22 cellular contexts compared by ENCODE assay signal in genomic region chr5:92556747-92557146, GRCh38.
DNase-seq lines count a peak whose midpoint lies in the region; ATAC-seq, FAIRE-seq and TF ChIP-seq lines count a peak whose summit lies in the region.
"Had no signal": no experiment of that assay in that cellular context is flagged by ENCODE, and none has a peak within 500 bp of the region (broad histone marks: within the 10 kb centered on the region; RNA-seq: fewer than 3 reads in every experiment).

No MANE protein-coding gene starts in this region.

- H3K4me3 Mint-ChIP-seq in activated naive CD8-positive, alpha-beta T cell treated with anti-CD3 and anti-CD28 coated beads for 36 hours: no peak overlapping the region
- H3K4me3 Mint-ChIP-seq: CD14-positive monocyte; CD4-positive, alpha-beta memory T cell; CD4-positive, CD25-positive, alpha-beta regulatory T cell; CD8-positive, alpha-beta memory T cell had no signal

- H3K27me3 ChIP-seq in HCT116 (ENCODE audit: insufficient read depth, low read length) (no peaks in the 10 kb centered on the region), IMR-90 (ENCODE audit: control insufficient read depth, insufficient read depth, low read length) (no peaks in the 10 kb centered on the region), Panc1 (ENCODE audit: control insufficient read depth, insufficient read depth, low read length) (no peaks in the 10 kb centered on the region)
- H3K27me3 ChIP-seq: BE2C, BLaER1 had no signal

- H3K9me3 ChIP-seq in HCT116 (ENCODE audit: control insufficient read depth in 1 of 2, insufficient read depth in 1 of 2, low read depth in 1 of 2, low read length in 2 of 2) (no peaks in the 10 kb centered on the region), IMR-90 (ENCODE audit: control insufficient read depth, insufficient read depth, low read length) (no peaks in the 10 kb centered on the region), Panc1 (ENCODE audit: control insufficient read depth, insufficient read depth, low read depth, low read length) (peaks cover 32% of the 10 kb centered on the region)
- H3K9me3 ChIP-seq: BE2C, BLaER1 had no signal

- H2BK120ac ChIP-seq in IMR-90 (ENCODE audit: low read depth, low read length): no peak overlapping the region

- no peaks in the 10 kb centered on the region for H3K36me3 Mint-ChIP-seq in activated naive CD8-positive, alpha-beta T cell treated with anti-CD3 and anti-CD28 coated beads for 36 hours
- H3K36me3 Mint-ChIP-seq: CD14-positive monocyte; CD4-positive, alpha-beta memory T cell; CD4-positive, CD25-positive, alpha-beta regulatory T cell; CD8-positive, alpha-beta memory T cell had no signal

- in situ Hi-C loops in IMR-90 (cut with MboI; ENCODE audit: low sequenced_read_pairs) (no loop called here), Panc1 (cut with HindIII; ENCODE audit: low pct_unique_long_range_greater_than_20kb, low sequenced_read_pairs) (no loop called here)

- H2AK9ac ChIP-seq in IMR-90 (replicated peaks; ENCODE audit: low read depth, low read length, poor library complexity): no peak overlapping the region

- no peak overlapping the region for H2BK20ac ChIP-seq in IMR-90 (ENCODE audit: low read depth, low read length)

- H2BK5ac ChIP-seq in IMR-90 (ENCODE audit: low read depth, low read length, poor library complexity, severe bottlenecking): no peak overlapping the region

- H3K79me1 ChIP-seq in IMR-90 (ENCODE audit: low read depth in 1 of 2, low read length in 2 of 2): no peaks in the 10 kb centered on the region

- H3K79me2 ChIP-seq in HCT116 (ENCODE audit: insufficient read depth, low read length): no peaks in the 10 kb centered on the region

- H3K4me1 ChIP-seq in HCT116 (ENCODE audit: control insufficient read depth in 1 of 2, insufficient read depth in 2 of 2, low read length in 2 of 2): peaks cover 57 to 71% of the 10 kb centered on the region in 2 experiments
- peaks cover 10% of the 10 kb centered on the region for H3K4me1 ChIP-seq in IMR-90 (ENCODE audit: control insufficient read depth, insufficient read depth, low read length)
- H3K4me1 ChIP-seq in Panc1 (ENCODE audit: control insufficient read depth, insufficient read depth, low read length): peaks cover 49% of the 10 kb centered on the region
- H3K4me1 ChIP-seq: BLaER1 had no signal

- BruUV-seq in HCT116 (replicated peaks; lab: Mats Ljungman, UMichigan): no TSS peak
- BruUV-seq in IMR-90 (replicated peaks; lab: Mats Ljungman, UMichigan): no TSS peak
- BruUV-seq in Panc1 (replicated peaks; lab: Mats Ljungman, UMichigan): no TSS peak

- H3K23ac ChIP-seq in IMR-90 (ENCODE audit: low read depth, low read length): no peak overlapping the region

- H3K9me2 ChIP-seq in HCT116 (ENCODE audit: insufficient read depth): no peaks in the 10 kb centered on the region

- CTCF ChIA-PET in HCT116 (lab: Charles Lee) (no interaction called here), IMR-90 (lab: Yijun Ruan, JAX) (no interaction called here), Panc1 (lab: Charles Lee) (no interaction called here)

- H3K14ac ChIP-seq in IMR-90 (replicated peaks; ENCODE audit: low read depth, low read length): no peak overlapping the region

- H4K91ac ChIP-seq in IMR-90 (ENCODE audit: insufficient read depth, low read depth, low read length): no peak overlapping the region

- ATAC-seq in HCT116 (no peak), IMR-90 (ENCODE audit: low read depth) (no peak), Panc1 (no peak), HG03045 (IDR thresholded peaks at IDR 0.05; ENCODE audit: unreplicated experiment) (no peak)
- ATAC-seq: GM12878 had no signal

- FAIRE-seq in D721Med (lab: Jason Lieb, UNC): no peak
- FAIRE-seq: GM12878, GM12892, GM18507 had no signal

- no peak for TF ChIP-seq RAD21 in HCT116 (IDR thresholded peaks at IDR 0.05; ENCODE audit: low read depth)
- no peak for TF ChIP-seq RAD21 in IMR-90 (IDR thresholded peaks at IDR 0.05; ENCODE audit: low read length)

- H3K36me3 ChIP-seq in HCT116 (ENCODE audit: control insufficient read depth in 1 of 2, insufficient read depth in 2 of 2, low read length in 2 of 2) (no peaks in the 10 kb centered on the region), IMR-90 (ENCODE audit: control insufficient read depth, insufficient read depth, low read length) (no peaks in the 10 kb centered on the region), Panc1 (ENCODE audit: control insufficient read depth, insufficient read depth, low read length) (no peaks in the 10 kb centered on the region; the same call in 1 of the 2 replicates)
- H3K36me3 ChIP-seq: BE2C, BLaER1 had no signal

- H2BK15ac ChIP-seq in IMR-90 (ENCODE audit: low read depth, low read length): peak overlapping the region; percentile 23; the same call in 1 of the 3 replicates

- H3K9ac ChIP-seq in HCT116 (ENCODE audit: low read length): no peak overlapping the region
- no peak overlapping the region for H3K9ac ChIP-seq in IMR-90 (ENCODE audit: low read depth, low read length)
- H3K9ac ChIP-seq: BLaER1 had no signal

- H3K27me3 Mint-ChIP-seq in activated naive CD8-positive, alpha-beta T cell treated with anti-CD3 and anti-CD28 coated beads for 36 hours: no peaks in the 10 kb centered on the region
- H3K27me3 Mint-ChIP-seq: CD4-positive, alpha-beta memory T cell; CD4-positive, CD25-positive, alpha-beta regulatory T cell; CD8-positive, alpha-beta memory T cell had no signal

- H2AFZ ChIP-seq in HCT116 (ENCODE audit: low read depth, low read length, poor library complexity, severe bottlenecking) (no peak overlapping the region), IMR-90 (replicated peaks; ENCODE audit: low read length, poor library complexity) (no peak overlapping the region)

- TF ChIP-seq CTCF in HCT116 (IDR thresholded peaks at IDR 0.05 in 2 of 3, conservative IDR thresholded peaks at IDR 0.05 in 1 of 3; ENCODE audit: borderline replicate concordance in 1 of 3, insufficient read depth in 1 of 3, low read depth in 2 of 3, low read length in 2 of 3) (no peak), IMR-90 (conservative IDR thresholded peaks at IDR 0.05; ENCODE audit: low read depth, low read length) (no peak), Panc1 (IDR thresholded peaks at IDR 0.05) (no peak), D721Med (IDR thresholded peaks at IDR 0.05; ENCODE audit: insufficient read depth, missing control alignments) (no peak)

- no peak overlapping the region for H4K5ac ChIP-seq in IMR-90 (ENCODE audit: low read depth, low read length)

- WGBS in IMR-90 (ENCODE audit: extremely low coverage in 2 of 2, insufficient read length in 1 of 2), 2 experiments: no CpG with 5 or more reads among the region's 1 CpG

- dilution Hi-C loops in IMR-90 (cut with HindIII; ENCODE audit: low sequenced_read_pairs, unreplicated experiment): no loop called here

- no peak overlapping the region for H3K56ac ChIP-seq in IMR-90 (ENCODE audit: extremely low read depth, insufficient read depth, low read length)

- DNase-seq in HCT116 (ENCODE audit: low read depth, low spot score): no peak
- no peak for DNase-seq in IMR-90
- DNase-seq in Panc1 (ENCODE audit: low read depth, low spot score): no peak
- no peak for DNase-seq in D721Med (ENCODE audit: insufficient read length, low spot score)
- DNase-seq in activated naive CD8-positive, alpha-beta T cell treated with anti-CD3 and anti-CD28 coated beads for 36 hours: no peak
- no peak for DNase-seq in caudate nucleus (lab: John Stamatoyannopoulos, UW)
- DNase-seq: 8988T; ACHN; BE2C; C1 segment of cervical spinal cord; CD4-positive, alpha-beta memory T cell; CD4-positive, CD25-positive, alpha-beta regulatory T cell; CD8-positive, alpha-beta memory T cell; COR-L47; DMS79 treated with DMSO at 0.1 percent for 48 hours; GDM1 had no signal

- no peak overlapping the region for H2AK5ac ChIP-seq in IMR-90 (ENCODE audit: low read depth, low read length)

- H3K4ac ChIP-seq in IMR-90 (ENCODE audit: low read depth, low read length): no peak overlapping the region

- H3K18ac ChIP-seq in IMR-90 (ENCODE audit: low read depth, low read length): no peak overlapping the region

- no peak overlapping the region for H3K4me3 ChIP-seq in HCT116 (replicated peaks in 1 of 2; ENCODE audit: low read depth in 1 of 2, low read length in 2 of 2)
- no peak overlapping the region for H3K4me3 ChIP-seq in IMR-90 (ENCODE audit: insufficient read depth, low read depth, low read length)
- no peak overlapping the region for H3K4me3 ChIP-seq in Panc1 (ENCODE audit: low read depth in 2 of 2, low read length in 2 of 2)
- H3K4me3 ChIP-seq: BLaER1, GM12878 had no signal

- no peaks in the 10 kb centered on the region for H3K4me1 Mint-ChIP-seq in activated naive CD8-positive, alpha-beta T cell treated with anti-CD3 and anti-CD28 coated beads for 36 hours
- H3K4me1 Mint-ChIP-seq: CD14-positive monocyte; CD4-positive, alpha-beta memory T cell; CD4-positive, CD25-positive, alpha-beta regulatory T cell; CD8-positive, alpha-beta memory T cell had no signal

- RAD21 ChIA-PET in HCT116 (lab: Charles Lee; ENCODE audit: low non-redundant PET in 1 of 2, low total read pairs in 2 of 2, uncharacterized antibody in 2 of 2, unreplicated experiment in 2 of 2): no interaction called here

- H3K4me2 ChIP-seq in HCT116 (ENCODE audit: low read length) (no peak overlapping the region), IMR-90 (ENCODE audit: low read depth, low read length) (no peak overlapping the region)
- H3K4me2 ChIP-seq: BLaER1 had no signal

- H3K9me1 ChIP-seq in IMR-90 (ENCODE audit: insufficient read depth, low read length): no peaks in the 10 kb centered on the region

- H4K20me1 ChIP-seq in HCT116 (ENCODE audit: insufficient read depth) (no peaks in the 10 kb centered on the region), IMR-90 (ENCODE audit: insufficient read depth, low read length) (no peaks in the 10 kb centered on the region)
- H4K20me1 ChIP-seq: BLaER1 had no signal

- no peaks in the 10 kb centered on the region for H3K9me3 Mint-ChIP-seq in activated naive CD8-positive, alpha-beta T cell treated with anti-CD3 and anti-CD28 coated beads for 36 hours

- POLR2A ChIA-PET in HCT116 (lab: Charles Lee) (no interaction called here), IMR-90 (lab: Charles Lee; ENCODE audit: unreplicated experiment) (no interaction called here), Panc1 (lab: Charles Lee) (no interaction called here)

- TF ChIP-seq POLR2A in HCT116 (IDR thresholded peaks at IDR 0.05; ENCODE audit: borderline replicate concordance, extremely low read depth, insufficient read depth, insufficient read length) (no peak), IMR-90 (IDR thresholded peaks at IDR 0.05; ENCODE audit: low read depth, low read length) (no peak)

- peak overlapping the region; percentile 94 for H3K27ac ChIP-seq in HCT116 (ENCODE audit: low read depth, low read length)
- H3K27ac ChIP-seq in IMR-90 (ENCODE audit: insufficient read depth, low read length): no peak overlapping the region
- peak overlapping the region; percentile 100 for H3K27ac ChIP-seq in Panc1 (ENCODE audit: low read length)
- H3K27ac ChIP-seq in caudate nucleus (ENCODE audit: low read depth, low read length): no peak overlapping the region
- H3K27ac ChIP-seq: BLaER1 had no signal

- no peak overlapping the region for H4K8ac ChIP-seq in IMR-90 (ENCODE audit: low read depth in 2 of 2, low read length in 2 of 2)

- intact Hi-C loops in HCT116 (cut with micrococcal nuclease) (no loop called here), IMR-90 (cut with micrococcal nuclease) (loop anchor here (10.0 kb wide), 1 partner anchor 1248 kb away; no protein-coding TSS in a partner anchor), Panc1 (cut with micrococcal nuclease; ENCODE audit: unreplicated experiment) (loop anchor here (10.0 kb wide), 1 partner anchor 518 kb away; no protein-coding TSS in a partner anchor)

- H3K27ac Mint-ChIP-seq in activated naive CD8-positive, alpha-beta T cell treated with anti-CD3 and anti-CD28 coated beads for 36 hours: no peak overlapping the region
- H3K27ac Mint-ChIP-seq: CD14-positive monocyte; CD4-positive, alpha-beta memory T cell; CD4-positive, CD25-positive, alpha-beta regulatory T cell; CD8-positive, alpha-beta memory T cell had no signal

Comparison
In these comparisons a context has a peak if more than half of its experiments do, and no peak if none do; other contexts are left out.
1. H3K27ac ChIP-seq: peak in HCT116 (single experiment) and Panc1 (single experiment); none in IMR-90 (single experiment) and caudate nucleus (single experiment).